Comparison of ENCODE assay signal across 9 cellular contexts in genomic region chr10:63670291-63670898, GRCh38.
DNase-seq lines count a peak whose midpoint lies in the region; ATAC-seq, FAIRE-seq and TF ChIP-seq lines count a peak whose summit lies in the region.
"Had no signal": no experiment of that assay in that cellular context is flagged by ENCODE, and none has a peak within 500 bp of the region (broad histone marks: within the 10 kb centered on the region; RNA-seq: fewer than 3 reads in every experiment).

No MANE protein-coding gene starts in this region.

- H3K36me3 ChIP-seq in liver (ENCODE audit: control insufficient read depth in 4 of 4, insufficient read depth in 3 of 4, low read depth in 1 of 4, low read length in 3 of 4) (no peaks in the 10 kb centered on the region), HepG2 (replicated peaks in 1 of 2; ENCODE audit: control insufficient read depth in 1 of 2, insufficient read depth in 2 of 2, low read length in 2 of 2) (no peaks in the 10 kb centered on the region), adrenal gland (replicated peaks in 1 of 2) (no peaks in the 10 kb centered on the region), kidney (ENCODE audit: control insufficient read depth in 1 of 2, insufficient read depth in 2 of 2, low read length in 2 of 2) (no peaks in the 10 kb centered on the region)
- H3K36me3 ChIP-seq in CD8-positive, alpha-beta memory T cell (ENCODE audit: insufficient read depth, low read length): no peaks in the 10 kb centered on the region
- H3K36me3 ChIP-seq in naive thymus-derived CD4-positive, alpha-beta T cell (ENCODE audit: control insufficient read depth in 2 of 3, insufficient read depth in 3 of 3, low read length in 3 of 3): no peaks in the 10 kb centered on the region

- H3K4me3 Mint-ChIP-seq in CD8-positive, alpha-beta memory T cell: no peak overlapping the region
- no peak overlapping the region for H3K4me3 Mint-ChIP-seq in naive thymus-derived CD4-positive, alpha-beta T cell

- no TSS peak for BruUV-seq in HepG2 (replicated peaks; lab: Mats Ljungman, UMichigan)

- no peak for TF ChIP-seq POLR2A in HepG2 (IDR thresholded peaks at IDR 0.05; ENCODE audit: insufficient read depth in 1 of 2, low read depth in 2 of 2, low read length in 2 of 2)
- TF ChIP-seq POLR2A in adrenal gland (IDR thresholded peaks at IDR 0.05): no peak

- H3K4me1 ChIP-seq in liver (ENCODE audit: control insufficient read depth in 4 of 4, insufficient read depth in 4 of 4, low read length in 3 of 4) (peaks cover 1 to 13% (median 5%) of the 10 kb centered on the region in 4 donors), HepG2 (ENCODE audit: insufficient read depth, low read length) (no peaks in the 10 kb centered on the region), adrenal gland (replicated peaks in 1 of 2) (peaks cover 15 to 38% of the 10 kb centered on the region in 2 donors), kidney (ENCODE audit: control insufficient read depth in 1 of 2, insufficient read depth in 1 of 2, low read depth in 1 of 2, low read length in 2 of 2) (peaks cover 14 to 21% of the 10 kb centered on the region in 2 donors)
- H3K4me1 ChIP-seq in CD8-positive, alpha-beta memory T cell (ENCODE audit: insufficient read depth, low read length): no peaks in the 10 kb centered on the region
- H3K4me1 ChIP-seq in naive thymus-derived CD4-positive, alpha-beta T cell (ENCODE audit: control insufficient read depth in 2 of 2, insufficient read depth in 2 of 2, low read length in 2 of 2): no peaks in the 10 kb centered on the region

- FAIRE-seq in HepG2 (lab: Jason Lieb, UNC) (no peak), kidney (lab: Jason Lieb, UNC) (no peak)

- peak overlapping the region in 1 of 8 donors; percentile 12 for H3K27ac Mint-ChIP-seq in CD8-positive, alpha-beta memory T cell
- no peak overlapping the region for H3K27ac Mint-ChIP-seq in naive thymus-derived CD4-positive, alpha-beta T cell

- CTCF ChIA-PET in HepG2 (lab: Yijun Ruan, JAX; ENCODE audit: low intra/inter-chr PET ratio, low total read pairs): no interaction called here
- CTCF ChIA-PET in CD8-positive, alpha-beta memory T cell (lab: Charles Lee): no interaction called here
- CTCF ChIA-PET in naive thymus-derived CD4-positive, alpha-beta T cell (lab: Charles Lee): no interaction called here

- intact Hi-C loops in HepG2 (cut with micrococcal nuclease; ENCODE audit: unreplicated experiment): no loop called here
- intact Hi-C loops in adrenal gland (cut with DNase I): no loop called here
- intact Hi-C loops in kidney (cut with DNase I): no loop called here
- intact Hi-C loops in naive thymus-derived CD4-positive, alpha-beta T cell (cut with micrococcal nuclease): no loop called here

- no peak for TF ChIP-seq EP300 in HepG2 (IDR thresholded peaks at IDR 0.05; ENCODE audit: low read depth in 2 of 2, low read length in 2 of 2)
- no peak for TF ChIP-seq EP300 in HepG2 (CRISPR knock-in tag; IDR thresholded peaks at IDR 0.05; ENCODE audit: borderline replicate concordance)

- no peak overlapping the region for H3K4me2 ChIP-seq in HepG2 (ENCODE audit: low read depth, low read length)

- H3K4me1 Mint-ChIP-seq in CD8-positive, alpha-beta memory T cell: no peaks in the 10 kb centered on the region
- no peaks in the 10 kb centered on the region for H3K4me1 Mint-ChIP-seq in naive thymus-derived CD4-positive, alpha-beta T cell

- H3K36me3 Mint-ChIP-seq in CD8-positive, alpha-beta memory T cell: no peaks in the 10 kb centered on the region
- no peaks in the 10 kb centered on the region for H3K36me3 Mint-ChIP-seq in naive thymus-derived CD4-positive, alpha-beta T cell

- WGBS in liver: 70% methylated on average over 10 of the region's 10 CpGs
- 48% methylated on average over 10 of the region's 10 CpGs for WGBS in HepG2 (ENCODE audit: low lambda C conversion rate)
- 55 to 73% (median 61%) methylated on average over 10 of the region's 10 CpGs for WGBS in adrenal gland, 4 donors

- in situ Hi-C loops in HepG2 (cut with HindIII; ENCODE audit: extremely low pct_ligation_motif_present, low pct_unique_long_range_greater_than_20kb): no loop called here

- no peaks in the 10 kb centered on the region for H3K79me2 ChIP-seq in HepG2 (ENCODE audit: insufficient read depth, low read length)

- H3K9me3 Mint-ChIP-seq in CD8-positive, alpha-beta memory T cell: no peaks in the 10 kb centered on the region
- no peaks in the 10 kb centered on the region for H3K9me3 Mint-ChIP-seq in naive thymus-derived CD4-positive, alpha-beta T cell

- H3K4me3 ChIP-seq in liver (ENCODE audit: low read depth in 1 of 3, low read length in 3 of 3) (no peak overlapping the region), HepG2 (replicated peaks in 1 of 3; ENCODE audit: insufficient read depth in 1 of 3, low read depth in 2 of 3, low read length in 3 of 3) (no peak overlapping the region), adrenal gland (no peak overlapping the region), kidney (ENCODE audit: low read length in 2 of 2) (no peak overlapping the region)
- H3K4me3 ChIP-seq in CD8-positive, alpha-beta memory T cell (ENCODE audit: low read length): no peak overlapping the region
- H3K4me3 ChIP-seq in naive thymus-derived CD4-positive, alpha-beta T cell (ENCODE audit: low read length): no peak overlapping the region

- H3K9me3 ChIP-seq in liver (ENCODE audit: control insufficient read depth in 4 of 4, low read length in 3 of 4) (no peaks in the 10 kb centered on the region), HepG2 (ENCODE audit: low read length) (no peaks in the 10 kb centered on the region), adrenal gland (replicated peaks in 1 of 3) (no peaks in the 10 kb centered on the region), kidney (ENCODE audit: control insufficient read depth in 1 of 2, low read length in 2 of 2) (no peaks in the 10 kb centered on the region)
- no peaks in the 10 kb centered on the region for H3K9me3 ChIP-seq in CD8-positive, alpha-beta memory T cell (ENCODE audit: low read length)
- no peaks in the 10 kb centered on the region for H3K9me3 ChIP-seq in naive thymus-derived CD4-positive, alpha-beta T cell (ENCODE audit: control insufficient read depth in 2 of 3, low read length in 3 of 3)

- H3K9ac ChIP-seq in liver (ENCODE audit: low read depth in 1 of 2, low read length in 2 of 2) (no peak overlapping the region), HepG2 (ENCODE audit: insufficient read depth, low read depth, low read length) (no peak overlapping the region), kidney (ENCODE audit: low read length in 2 of 2) (no peak overlapping the region)

- ATAC-seq in HepG2: no peak
- ATAC-seq in naive thymus-derived CD4-positive, alpha-beta T cell: no peak

- peak overlapping the region; percentile 46 to 58 for H3K27ac ChIP-seq in liver (ENCODE audit: low read depth in 1 of 2, low read length in 2 of 2)
- no peak overlapping the region for H3K27ac ChIP-seq in HepG2 (ENCODE audit: extremely low read length, insufficient read depth, low read length)
- peak overlapping the region in 2 of 5 donors; percentile 23 to 55 for H3K27ac ChIP-seq in adrenal gland
- H3K27ac ChIP-seq in kidney (ENCODE audit: low read depth in 2 of 2, low read length in 2 of 2): peak overlapping the region; percentile 30 to 72
- no peak overlapping the region for H3K27ac ChIP-seq in CD8-positive, alpha-beta memory T cell (ENCODE audit: low read depth, low read length)
- H3K27ac ChIP-seq in naive thymus-derived CD4-positive, alpha-beta T cell (ENCODE audit: low read depth, low read length): no peak overlapping the region

- H3K27me3 ChIP-seq in liver (ENCODE audit: control insufficient read depth in 4 of 4, insufficient read depth in 4 of 4, low read length in 3 of 4) (no peaks in the 10 kb centered on the region), HepG2 (ENCODE audit: control insufficient read depth in 1 of 2, insufficient read depth in 2 of 2, low read length in 2 of 2) (no peaks in the 10 kb centered on the region), adrenal gland (no peaks in the 10 kb centered on the region)
- no peaks in the 10 kb centered on the region for H3K27me3 ChIP-seq in CD8-positive, alpha-beta memory T cell (ENCODE audit: insufficient read depth, low read length, poor library complexity, severe bottlenecking)
- no peaks in the 10 kb centered on the region for H3K27me3 ChIP-seq in naive thymus-derived CD4-positive, alpha-beta T cell (ENCODE audit: control insufficient read depth in 2 of 2, insufficient read depth in 2 of 2, low read length in 2 of 2)

- no peaks in the 10 kb centered on the region for H4K20me1 ChIP-seq in HepG2 (ENCODE audit: insufficient read depth, low read length)

- no peak overlapping the region for H2AFZ ChIP-seq in HepG2 (ENCODE audit: low read length)

- DNase-seq in HepG2 (ENCODE audit: low spot score): no peak
- DNase-seq in adrenal gland: peak in 4 of 7 donors; percentile 17 to 72 (median 30)
- DNase-seq in kidney: no peak
- no peak for DNase-seq in CD8-positive, alpha-beta memory T cell
- no peak for DNase-seq in OCI-M1 (lab: John Stamatoyannopoulos, UW)
- no peak for DNase-seq in naive thymus-derived CD4-positive, alpha-beta T cell
- no peak for DNase-seq in NCI-H1048 (lab: John Stamatoyannopoulos, UW)
- DNase-seq: NCI-H1417 treated with DMSO at 0.1 percent for 48 hours had no signal

- TF ChIP-seq CTCF in liver (IDR thresholded peaks at IDR 0.05; ENCODE audit: low read depth, low read length, missing input control): no peak
- no peak for TF ChIP-seq CTCF in HepG2 (CRISPR knock-in tag; IDR thresholded peaks at IDR 0.05)
- TF ChIP-seq CTCF in adrenal gland (IDR thresholded peaks at IDR 0.05): no peak
- no peak for TF ChIP-seq CTCF in kidney (IDR thresholded peaks at IDR 0.05; ENCODE audit: borderline replicate concordance, extremely low read depth, insufficient read depth)

- POLR2A ChIA-PET in HepG2 (lab: Yijun Ruan, JAX): no interaction called here
- POLR2A ChIA-PET in CD8-positive, alpha-beta memory T cell (lab: Charles Lee): interaction anchor here (0.6 kb wide), 1 partner anchor 30 kb away, joined by 3 read pairs; no protein-coding TSS in a partner anchor
- POLR2A ChIA-PET in naive thymus-derived CD4-positive, alpha-beta T cell (lab: Charles Lee): no interaction called here

- peak; percentile 35 to 51 for TF ChIP-seq RAD21 in liver (IDR thresholded peaks at IDR 0.05)
- no peak for TF ChIP-seq RAD21 in HepG2 (CRISPR knock-in tag; IDR thresholded peaks at IDR 0.05)

- peaks cover 0 to 8% of the 10 kb centered on the region in 2 donors for H3K27me3 Mint-ChIP-seq in CD8-positive, alpha-beta memory T cell
- peaks cover 0 to 17% (median 0%) of the 10 kb centered on the region in 5 donors for H3K27me3 Mint-ChIP-seq in naive thymus-derived CD4-positive, alpha-beta T cell

TF ChIP-seq in liver, 16 proteins besides CTCF, POLR2A, EP300 and RAD21 (continues in another document):
- peak; percentile 10 for TF ChIP-seq YY1 (IDR thresholded peaks at IDR 0.05)
- no peak for TF ChIP-seq FOXA1 (IDR thresholded peaks at IDR 0.05)
- no peak for TF ChIP-seq GABPA (IDR thresholded peaks at IDR 0.05 in 1 of 2, conservative IDR thresholded peaks at IDR 0.05 in 1 of 2)

TF ChIP-seq in HepG2, 621 proteins besides CTCF, POLR2A, EP300 and RAD21:
- TF ChIP-seq ZNF839 (CRISPR knock-in tag; IDR thresholded peaks at IDR 0.05; ENCODE audit: borderline replicate concordance): no peak
- no peak for TF ChIP-seq BORCS8-MEF2B (CRISPR knock-in tag; IDR thresholded peaks at IDR 0.05)
- no peak for TF ChIP-seq ZNF790 (CRISPR knock-in tag; IDR thresholded peaks at IDR 0.05; ENCODE audit: borderline replicate concordance)
- no peak for TF ChIP-seq ADNP (CRISPR knock-in tag; IDR thresholded peaks at IDR 0.05)
- no peak for TF ChIP-seq ZNF577 (CRISPR knock-in tag; IDR thresholded peaks at IDR 0.05; ENCODE audit: borderline replicate concordance, low read depth)

Comparison
In these comparisons a context has a peak if more than half of its experiments do, and no peak if none do; other contexts are left out.
1. H3K27ac ChIP-seq: peak in liver (2 of 2) and kidney (2 of 2); none in HepG2 (single experiment), CD8-positive, alpha-beta memory T cell (single experiment) and naive thymus-derived CD4-positive, alpha-beta T cell (single experiment).
2. DNase-seq: peak in adrenal gland (4 of 7); none in HepG2 (single experiment), kidney (single experiment), CD8-positive, alpha-beta memory T cell (0 of 5), OCI-M1 (single experiment), naive thymus-derived CD4-positive, alpha-beta T cell (0 of 9) and NCI-H1048 (single experiment).